8 cellular contexts compared by ENCODE assay signal in the genomic region with DNA sequence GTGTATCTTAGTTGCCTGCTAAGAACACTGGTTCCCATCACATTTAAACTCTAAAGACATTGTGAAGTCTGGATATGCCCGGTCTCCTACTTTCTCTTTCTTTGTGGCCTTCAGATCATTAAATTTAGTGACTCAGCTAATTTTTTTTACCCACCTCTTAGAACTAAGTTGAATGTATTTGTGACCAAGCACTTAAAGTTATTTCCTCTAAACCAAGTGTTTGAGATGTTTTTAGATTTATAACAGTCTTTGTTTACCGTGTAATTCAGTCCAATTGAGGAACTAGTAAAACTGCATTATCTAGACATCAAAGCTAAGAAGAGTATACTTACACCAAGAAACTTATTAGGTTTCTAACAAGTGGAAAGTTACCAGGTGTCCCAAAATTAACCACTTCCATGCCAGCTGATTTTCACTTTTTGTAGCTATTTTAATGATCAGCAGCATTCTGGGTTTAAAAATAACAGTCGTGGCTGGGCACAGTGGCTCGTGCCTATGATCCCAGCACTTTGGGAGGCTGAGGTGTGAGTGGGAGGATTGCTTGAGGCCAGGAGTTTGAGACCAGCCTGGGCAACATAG. TPM values are rescaled to one million over a fixed set of nuclear protein-coding genes. Genes with fewer than 3 reads are reported as not detected.
DNase-seq lines count a peak whose midpoint lies in the region; ATAC-seq, FAIRE-seq and TF ChIP-seq lines count a peak whose summit lies in the region.

No MANE protein-coding gene starts in this region.

- intact Hi-C loops in endothelial cell of umbilical vein (cut with micrococcal nuclease) (no loop called here), head of caudate nucleus (cut with DNase I) (no loop called here)

- H3K9me1 ChIP-seq in endothelial cell of umbilical vein (replicated peaks; ENCODE audit: control insufficient read depth, extremely low read depth, insufficient read depth, low read length): no peaks in the 10 kb centered on the region

- no peaks in the 10 kb centered on the region for H3K9me3 ChIP-seq in endothelial cell of umbilical vein (replicated peaks; ENCODE audit: control insufficient read depth, insufficient read depth, low read length)

- peak overlapping the region; percentile 5 for H3K27ac ChIP-seq in endothelial cell of umbilical vein (ENCODE audit: insufficient read depth, low read depth, low read length)

- peak; percentile 84 for DNase-seq in EH (ENCODE audit: low read depth)
- peak; percentile 41 for DNase-seq in NOMO-1 treated with dmso at 0.1 percent for 144 hours (lab: John Stamatoyannopoulos, UW; ENCODE audit: unreplicated experiment)
- peak; percentile 64 for DNase-seq in endothelial cell of umbilical vein (ENCODE audit: low read depth, low spot score)
- DNase-seq in progenitor cell of endocrine pancreas (ENCODE audit: low spot score, unreplicated experiment): no peak
- no peak for DNase-seq in epidermal melanocyte (ENCODE audit: insufficient read length, low spot score)
- DNase-seq in head of caudate nucleus: no peak

- dilution Hi-C loops in endothelial cell of umbilical vein (cut with MboI; ENCODE audit: extremely low pct_ligation_motif_present, low sequenced_read_pairs): no loop called here

- no peak for TF ChIP-seq POLR2A in endothelial cell of umbilical vein (IDR thresholded peaks at IDR 0.05; ENCODE audit: low read depth, low read length)

- H3K9me3 Mint-ChIP-seq in progenitor cell of endocrine pancreas (ENCODE audit: low read depth): no peaks in the 10 kb centered on the region

- peak overlapping the region in 1 of 3 experiments; percentile 1 for H3K4me3 ChIP-seq in endothelial cell of umbilical vein (replicated peaks in 1 of 3; ENCODE audit: insufficient read depth in 1 of 3, low read depth in 1 of 3, low read length in 3 of 3)

- BruUV-seq in endothelial cell of umbilical vein (replicated peaks; lab: Mats Ljungman, UMichigan): no TSS peak

- H3K27ac Mint-ChIP-seq in progenitor cell of endocrine pancreas: peak overlapping the region; percentile 76

- no peaks in the 10 kb centered on the region for H4K20me1 ChIP-seq in endothelial cell of umbilical vein (replicated peaks; ENCODE audit: control insufficient read depth, extremely low read depth, insufficient read depth, low read length)

- peak overlapping the region; percentile 72 for H3K4me2 ChIP-seq in endothelial cell of umbilical vein (ENCODE audit: insufficient read depth, low read length)

- H3K9ac ChIP-seq in endothelial cell of umbilical vein (replicated peaks; ENCODE audit: extremely low read depth, insufficient read depth, low read length): peak overlapping the region; percentile 50

- peaks cover 15% of the 10 kb centered on the region for H3K4me1 ChIP-seq in endothelial cell of umbilical vein (ENCODE audit: control insufficient read depth, extremely low read depth, insufficient read depth, low read length)

- H3K4me3 Mint-ChIP-seq in progenitor cell of endocrine pancreas (ENCODE audit: low read depth): no peak overlapping the region

- no peaks in the 10 kb centered on the region for H3K27me3 Mint-ChIP-seq in progenitor cell of endocrine pancreas

- CTCF ChIA-PET in endothelial cell of umbilical vein (lab: Charles Lee): interaction anchor here (0.5 to 2.3 kb wide), 8 partner anchors 11 to 78 kb away, joined by 3 to 14 read pairs (median 6); no protein-coding TSS in a partner anchor

- FAIRE-seq in endothelial cell of umbilical vein (lab: Jason Lieb, UNC): no peak

- ATAC-seq in GM18873 (IDR thresholded peaks at IDR 0.05; ENCODE audit: low FRiP score, unreplicated experiment) (no peak), HG03457 (IDR thresholded peaks at IDR 0.05; ENCODE audit: unreplicated experiment) (no peak)

- H3K36me3 ChIP-seq in endothelial cell of umbilical vein (ENCODE audit: control insufficient read depth in 2 of 2, extremely low read depth in 1 of 2, insufficient read depth in 2 of 2, low read length in 2 of 2): no peaks in the 10 kb centered on the region

- peaks cover 55% of the 10 kb centered on the region for H3K79me2 ChIP-seq in endothelial cell of umbilical vein (ENCODE audit: control insufficient read depth, insufficient read depth, low read length)

- peaks cover 12% of the 10 kb centered on the region for H3K36me3 Mint-ChIP-seq in progenitor cell of endocrine pancreas (ENCODE audit: insufficient read depth)

- no peak for TF ChIP-seq CTCF in endothelial cell of umbilical vein (IDR thresholded peaks at IDR 0.05; ENCODE audit: extremely low read depth in 1 of 2, insufficient read depth in 1 of 2, low read depth in 1 of 2, low read length in 2 of 2)
- TF ChIP-seq CTCF in progenitor cell of endocrine pancreas (IDR thresholded peaks at IDR 0.05; ENCODE audit: unreplicated experiment): no peak

- POLR2A ChIA-PET in endothelial cell of umbilical vein (lab: Charles Lee): interaction anchor here (0.8 kb wide), 1 partner anchor 62 kb away, joined by 3 read pairs; no protein-coding TSS in a partner anchor

- no peak overlapping the region for H2AFZ ChIP-seq in endothelial cell of umbilical vein (ENCODE audit: low read depth, low read length)

- H3K4me1 Mint-ChIP-seq in progenitor cell of endocrine pancreas (ENCODE audit: low read depth): peaks cover 30% of the 10 kb centered on the region

- no peaks in the 10 kb centered on the region for H3K27me3 ChIP-seq in endothelial cell of umbilical vein (ENCODE audit: control insufficient read depth in 2 of 2, insufficient read depth in 2 of 2, low read length in 2 of 2)

TF ChIP-seq in endothelial cell of umbilical vein, 7 proteins besides CTCF, POLR2A, EP300 and RAD21:
- TF ChIP-seq POLR2AphosphoS5 (IDR thresholded peaks at IDR 0.05; ENCODE audit: insufficient read depth, low read depth, low read length) (no peak), EZH2 (IDR thresholded peaks at IDR 0.05; ENCODE audit: borderline replicate concordance, low read depth, low read length, severe bottlenecking) (no peak), MYC (IDR thresholded peaks at IDR 0.05; ENCODE audit: low read depth, low read length) (no peak), FOS (IDR thresholded peaks at IDR 0.05; ENCODE audit: borderline replicate concordance, insufficient read depth, low read length) (no peak), GATA2 (IDR thresholded peaks at IDR 0.05; ENCODE audit: insufficient read depth, insufficient read length, low read depth, low read length) (no peak), JUN (IDR thresholded peaks at IDR 0.05; ENCODE audit: borderline replicate concordance, insufficient read depth, insufficient read length, low read depth) (no peak)
- TF ChIP-seq, protein P1, sequence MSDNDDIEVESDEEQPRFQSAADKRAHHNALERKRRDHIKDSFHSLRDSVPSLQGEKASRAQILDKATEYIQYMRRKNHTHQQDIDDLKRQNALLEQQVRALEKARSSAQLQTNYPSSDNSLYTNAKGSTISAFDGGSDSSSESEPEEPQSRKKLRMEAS (IDR thresholded peaks at IDR 0.05; ENCODE audit: insufficient read depth, insufficient read length): no peak

RNA-seq across cellular contexts. Expression of a gene that starts 53.1 kb away (rescaled TPM):
- total RNA-seq in endothelial cell of umbilical vein: 47.3 and 51.3 TPM in 2 replicates
- polyA plus RNA-seq in endothelial cell of umbilical vein: 25.7 and 28.3 TPM in 2 replicates
- 19.6 and 20.2 TPM in 2 replicates for polyA plus RNA-seq in endothelial cell of umbilical vein (2011; cell fraction: cytosol; rRNA removed)
- 29.7 and 30.7 TPM in 2 replicates for polyA plus RNA-seq in endothelial cell of umbilical vein (2011; cell fraction: nucleus; rRNA removed)
- polyA plus RNA-seq in endothelial cell of umbilical vein (2012): 25.8 and 31.7 TPM in 2 replicates
- polyA minus RNA-seq in endothelial cell of umbilical vein: 35.8 and 45.8 TPM in 2 replicates
- polyA minus RNA-seq in endothelial cell of umbilical vein (2011; cell fraction: cytosol; rRNA and poly(A)+ RNA removed): 20.1 TPM
- polyA minus RNA-seq in endothelial cell of umbilical vein (2011; cell fraction: nucleus; rRNA and poly(A)+ RNA removed): 53.1 and 57.3 TPM in 2 replicates
- 84.9 and 86.0 TPM in 2 replicates for total RNA-seq in progenitor cell of endocrine pancreas

Comparison
In these comparisons a context has a peak if more than half of its experiments do, and no peak if none do; other contexts are left out.
1. DNase-seq: peak in EH (single experiment), NOMO-1 treated with dmso at 0.1 percent for 144 hours (single experiment) and endothelial cell of umbilical vein (single experiment); none in progenitor cell of endocrine pancreas (single experiment), epidermal melanocyte (single experiment) and head of caudate nucleus (0 of 42).